ENCODE assay signal across 8 cellular contexts in genomic region chr7:87059525-87060287, GRCh38. TPM values are rescaled to one million over a fixed set of nuclear protein-coding genes. Genes with fewer than 3 reads are reported as not detected.
DNase-seq lines count a peak whose midpoint lies in the region; ATAC-seq and TF ChIP-seq lines count a peak whose summit lies in the region.

A gene with protein sequence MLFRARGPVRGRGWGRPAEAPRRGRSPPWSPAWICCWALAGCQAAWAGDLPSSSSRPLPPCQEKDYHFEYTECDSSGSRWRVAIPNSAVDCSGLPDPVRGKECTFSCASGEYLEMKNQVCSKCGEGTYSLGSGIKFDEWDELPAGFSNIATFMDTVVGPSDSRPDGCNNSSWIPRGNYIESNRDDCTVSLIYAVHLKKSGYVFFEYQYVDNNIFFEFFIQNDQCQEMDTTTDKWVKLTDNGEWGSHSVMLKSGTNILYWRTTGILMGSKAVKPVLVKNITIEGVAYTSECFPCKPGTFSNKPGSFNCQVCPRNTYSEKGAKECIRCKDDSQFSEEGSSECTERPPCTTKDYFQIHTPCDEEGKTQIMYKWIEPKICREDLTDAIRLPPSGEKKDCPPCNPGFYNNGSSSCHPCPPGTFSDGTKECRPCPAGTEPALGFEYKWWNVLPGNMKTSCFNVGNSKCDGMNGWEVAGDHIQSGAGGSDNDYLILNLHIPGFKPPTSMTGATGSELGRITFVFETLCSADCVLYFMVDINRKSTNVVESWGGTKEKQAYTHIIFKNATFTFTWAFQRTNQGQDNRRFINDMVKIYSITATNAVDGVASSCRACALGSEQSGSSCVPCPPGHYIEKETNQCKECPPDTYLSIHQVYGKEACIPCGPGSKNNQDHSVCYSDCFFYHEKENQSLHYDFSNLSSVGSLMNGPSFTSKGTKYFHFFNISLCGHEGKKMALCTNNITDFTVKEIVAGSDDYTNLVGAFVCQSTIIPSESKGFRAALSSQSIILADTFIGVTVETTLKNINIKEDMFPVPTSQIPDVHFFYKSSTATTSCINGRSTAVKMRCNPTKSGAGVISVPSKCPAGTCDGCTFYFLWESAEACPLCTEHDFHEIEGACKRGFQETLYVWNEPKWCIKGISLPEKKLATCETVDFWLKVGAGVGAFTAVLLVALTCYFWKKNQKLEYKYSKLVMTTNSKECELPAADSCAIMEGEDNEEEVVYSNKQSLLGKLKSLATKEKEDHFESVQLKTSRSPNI (minus strand): TSS chr7:87059654. CDS start chr7:87059513, 141 bp downstream.

- H3K4me3 Mint-ChIP-seq in activated T-helper 1 cell treated with anti-CD3 and anti-CD28 coated beads, Interleukin-12 subunit alpha, Interleukin-12 subunit beta, Interleukin-2, Interleukin-4 antibody, amounts not matched to agents 30 ng/mL and 10 ng/mL and 1 ng/mL, durations not matched to agents 14 hours and 24 hours and 36 hours: peak within 1 kb of the TSS; percentile 70
- peak within 1 kb of the TSS; percentile 77 to 90 (median 86) for H3K4me3 Mint-ChIP-seq in naive thymus-derived CD8-positive, alpha-beta T cell

- H2AFZ ChIP-seq in PC-9: peak within 1 kb of the TSS; percentile 91

- DNase-seq in DMS114 treated with DMSO at 0.1 percent for 48 hours (lab: John Stamatoyannopoulos, UW; ENCODE audit: unreplicated experiment): peak; percentile 56
- DNase-seq in PC-9: peak in 1 of 2 experiments; percentile 84
- peak; percentile 70 for DNase-seq in activated T-helper 1 cell treated with anti-CD3 and anti-CD28 coated beads, Interleukin-12 subunit alpha, Interleukin-12 subunit beta, Interleukin-2, Interleukin-4 antibody, amounts not matched to agents 30 ng/mL and 10 ng/mL and 1 ng/mL, durations not matched to agents 14 hours and 24 hours and 36 hours (ENCODE audit: low spot score)
- DNase-seq in fibroblast of peridontal ligament (ENCODE audit: extremely low read depth): peak; percentile 2
- peak; percentile 71 to 86 (median 83) for DNase-seq in naive thymus-derived CD8-positive, alpha-beta T cell
- DNase-seq in stimulated activated naive CD4-positive, alpha-beta T cell treated with Interleukin-2 at 50 U/mL for 16 hours (lab: John Stamatoyannopoulos, UW): peak; percentile 75

- H3K79me2 ChIP-seq in PC-9 (ENCODE audit: low read depth): no peaks in the 10 kb centered on the region

- no TSS peak for BruUV-seq in PC-9 (replicated peaks; lab: Mats Ljungman, UMichigan)

- H3K9me3 ChIP-seq in HUES64 (ENCODE audit: insufficient read depth, low read depth, low read length) (no peaks in the 10 kb centered on the region), PC-9 (ENCODE audit: insufficient read depth, low read depth) (no peaks in the 10 kb centered on the region)

- ATAC-seq in GM21447 (IDR thresholded peaks at IDR 0.05; ENCODE audit: unreplicated experiment): peak; percentile 92
- peak; percentile 90 to 91 for ATAC-seq in naive thymus-derived CD8-positive, alpha-beta T cell

- peaks cover 17% of the 10 kb centered on the region for H3K27me3 Mint-ChIP-seq in activated T-helper 1 cell treated with anti-CD3 and anti-CD28 coated beads, Interleukin-12 subunit alpha, Interleukin-12 subunit beta, Interleukin-2, Interleukin-4 antibody, amounts not matched to agents 30 ng/mL and 10 ng/mL and 1 ng/mL, durations not matched to agents 14 hours and 24 hours and 36 hours (ENCODE audit: insufficient read depth)
- peaks cover 0 to 7% (median 0%) of the 10 kb centered on the region in 5 donors for H3K27me3 Mint-ChIP-seq in naive thymus-derived CD8-positive, alpha-beta T cell

- CTCF ChIA-PET in PC-9 (lab: Charles Lee): interaction anchor here (0.7 to 1.4 kb wide), 2 partner anchors 89 to 158 kb away, joined by 3 to 7 read pairs; no protein-coding TSS in a partner anchor

- no peaks in the 10 kb centered on the region for H3K9me2 ChIP-seq in PC-9 (ENCODE audit: insufficient read depth)

- intact Hi-C loops in PC-9 (cut with micrococcal nuclease; ENCODE audit: unreplicated experiment): loop anchor here (5.0 to 10.0 kb wide), 2 partner anchors 93 to 125 kb away; partner anchors contain the start of gene DMTF1
- intact Hi-C loops in activated T-helper 1 cell treated with anti-CD3 and anti-CD28 coated beads, Interleukin-12 subunit alpha, Interleukin-12 subunit beta, Interleukin-2, Interleukin-4 antibody, amounts not matched to agents 30 ng/mL and 10 ng/mL and 1 ng/mL, durations not matched to agents 14 hours and 24 hours and 36 hours (cut with micrococcal nuclease): loop anchor here (1.0 to 10.0 kb wide), 6 partner anchors 21 to 815 kb away; partner anchors contain the start of genes DBF4, DMTF1, SLC25A40 and TMEM243

- H3K4me1 Mint-ChIP-seq in activated T-helper 1 cell treated with anti-CD3 and anti-CD28 coated beads, Interleukin-12 subunit alpha, Interleukin-12 subunit beta, Interleukin-2, Interleukin-4 antibody, amounts not matched to agents 30 ng/mL and 10 ng/mL and 1 ng/mL, durations not matched to agents 14 hours and 24 hours and 36 hours (ENCODE audit: low read depth): peaks cover 8% of the 10 kb centered on the region
- H3K4me1 Mint-ChIP-seq in naive thymus-derived CD8-positive, alpha-beta T cell: peaks cover 11 to 17% (median 16%) of the 10 kb centered on the region in 4 donors

- H3K36me3 Mint-ChIP-seq in activated T-helper 1 cell treated with anti-CD3 and anti-CD28 coated beads, Interleukin-12 subunit alpha, Interleukin-12 subunit beta, Interleukin-2, Interleukin-4 antibody, amounts not matched to agents 30 ng/mL and 10 ng/mL and 1 ng/mL, durations not matched to agents 14 hours and 24 hours and 36 hours (ENCODE audit: low read depth): no peaks in the 10 kb centered on the region
- H3K36me3 Mint-ChIP-seq in naive thymus-derived CD8-positive, alpha-beta T cell: no peaks in the 10 kb centered on the region

- H3K4me1 ChIP-seq in HUES64 (ENCODE audit: insufficient read depth, low read length): peaks cover 6% of the 10 kb centered on the region; the same call in 1 of the 2 replicates
- peaks cover 5% of the 10 kb centered on the region; the same call in 1 of the 2 replicates for H3K4me1 ChIP-seq in PC-9 (replicated peaks; ENCODE audit: insufficient read depth)

- WGBS in HUES64: under 1% methylated on average over 69 of the region's 70 CpGs

- no peaks in the 10 kb centered on the region for H4K20me1 ChIP-seq in PC-9 (ENCODE audit: insufficient read depth)

- peak; percentile 43 for TF ChIP-seq CTCF in PC-9 (conservative IDR thresholded peaks at IDR 0.05)

- H3K9ac ChIP-seq in HUES64 (ENCODE audit: low read depth, low read length): peak within 1 kb of the TSS; percentile 74

- H3K27me3 ChIP-seq in HUES64 (ENCODE audit: insufficient read depth, low read length) (peaks cover 22% of the 10 kb centered on the region), PC-9 (ENCODE audit: insufficient read depth, low read depth) (no peaks in the 10 kb centered on the region)

- H3F3A ChIP-seq in PC-9 (ENCODE audit: insufficient read depth, low read depth): peaks cover 7% of the 10 kb centered on the region

- H3K27ac ChIP-seq in HUES64 (ENCODE audit: low read depth, low read length): no peak within 1 kb of the TSS
- no peak within 1 kb of the TSS for H3K27ac ChIP-seq in PC-9

- H3K4me3 ChIP-seq in HUES64 (ENCODE audit: low read length): peak within 1 kb of the TSS; percentile 74
- peak within 1 kb of the TSS; percentile 69; the same call in 1 of the 2 replicates for H3K4me3 ChIP-seq in PC-9

- H3K9me3 Mint-ChIP-seq in activated T-helper 1 cell treated with anti-CD3 and anti-CD28 coated beads, Interleukin-12 subunit alpha, Interleukin-12 subunit beta, Interleukin-2, Interleukin-4 antibody, amounts not matched to agents 30 ng/mL and 10 ng/mL and 1 ng/mL, durations not matched to agents 14 hours and 24 hours and 36 hours: no peaks in the 10 kb centered on the region
- H3K9me3 Mint-ChIP-seq in naive thymus-derived CD8-positive, alpha-beta T cell: no peaks in the 10 kb centered on the region

- peak within 1 kb of the TSS; percentile 20 for H3K27ac Mint-ChIP-seq in activated T-helper 1 cell treated with anti-CD3 and anti-CD28 coated beads, Interleukin-12 subunit alpha, Interleukin-12 subunit beta, Interleukin-2, Interleukin-4 antibody, amounts not matched to agents 30 ng/mL and 10 ng/mL and 1 ng/mL, durations not matched to agents 14 hours and 24 hours and 36 hours
- H3K27ac Mint-ChIP-seq in naive thymus-derived CD8-positive, alpha-beta T cell: peak within 1 kb of the TSS; percentile 12 to 93 (median 84)

- POLR2A ChIA-PET in PC-9 (lab: Charles Lee; ENCODE audit: unreplicated experiment): interaction anchor here (0.7 kb wide), 1 partner anchor 87 kb away, joined by 8 read pairs; no protein-coding TSS in a partner anchor
- POLR2A ChIA-PET in naive thymus-derived CD8-positive, alpha-beta T cell (lab: Charles Lee): interaction anchor here (0.7 to 1.8 kb wide), 3 partner anchors 93 to 540 kb away, joined by 3 to 8 read pairs (median 5); partner anchors contain the start of genes DMTF1 and TMEM243

- peak within 1 kb of the TSS; percentile 99 for H3K4me2 ChIP-seq in PC-9

- H3K36me3 ChIP-seq in HUES64 (ENCODE audit: insufficient read depth, low read length) (no peaks in the 10 kb centered on the region), PC-9 (ENCODE audit: low read depth) (no peaks in the 10 kb centered on the region)

RNA-seq across cellular contexts. Expression of the gene that starts here (rescaled TPM):
- 19.4 TPM for polyA plus RNA-seq in HUES64 (2013, experiment 1 of 2)
- polyA plus RNA-seq in HUES64 (2013, experiment 2 of 2): 23.8 TPM
- 10.1 and 11.0 TPM in 2 replicates for total RNA-seq in PC-9 (2021)
- total RNA-seq in activated T-helper 1 cell treated with anti-CD3 and anti-CD28 coated beads, Interleukin-12 subunit alpha, Interleukin-12 subunit beta, Interleukin-2, Interleukin-4 antibody, amounts not matched to agents 30 ng/mL and 10 ng/mL and 1 ng/mL, durations not matched to agents 14 hours and 24 hours and 36 hours: 1.3 and 2.3 TPM in 2 replicates
- total RNA-seq in naive thymus-derived CD8-positive, alpha-beta T cell: 1 to 10 TPM; 8.1 to 8.6 TPM
- polyA plus RNA-seq in naive thymus-derived CD8-positive, alpha-beta T cell: 1 to 10 TPM in 2 of 3 donors, under 1 TPM in 1; 0.96 to 6.5 (median 4.6) TPM
